9 cellular contexts compared by ENCODE assay signal in genomic region chr7:159027803-159028455, GRCh38.
A peak's percentile ranks its signal among the peaks of the same experiment; 100 is the strongest.
DNase-seq lines count a peak whose midpoint lies in the region; ATAC-seq lines count a peak whose summit lies in the region.
"Had no signal": no experiment of that assay in that cellular context is flagged by ENCODE, and none has a peak within 500 bp of the region (broad histone marks: within the 10 kb centered on the region; RNA-seq: fewer than 3 reads in every experiment).

No MANE protein-coding gene starts in this region.

- ATAC-seq in Right ventricle myocardium inferior (no peak), left lobe of liver (no peak), HG02840 (IDR thresholded peaks at IDR 0.05; ENCODE audit: low FRiP score, unreplicated experiment) (no peak), HG03135 (IDR thresholded peaks at IDR 0.05; ENCODE audit: unreplicated experiment) (no peak), HG02571 (IDR thresholded peaks at IDR 0.05; ENCODE audit: unreplicated experiment) (no peak)

- DNase-seq in cardiac septum (ENCODE audit: low spot score) (peak; percentile 70), Right ventricle myocardium inferior (ENCODE audit: missing footprints) (no peak), SK-N-DZ (ENCODE audit: low spot score) (peak; percentile 44), left lobe of liver (ENCODE audit: low spot score) (peak; percentile 35), EL (no peak)
- DNase-seq: T-helper 9 cell had no signal

- intact Hi-C loops in cardiac septum (cut with DNase I) (no loop called here), Right ventricle myocardium inferior (cut with DNase I) (no loop called here)

Comparison
In these comparisons a context has a peak if more than half of its experiments do, and no peak if none do; other contexts are left out.
1. DNase-seq: peak in cardiac septum (single experiment), SK-N-DZ (single experiment) and left lobe of liver (single experiment); none in Right ventricle myocardium inferior (single experiment) and EL (single experiment).